Comparison of ENCODE assay signal across 15 cellular contexts in the genomic region with DNA sequence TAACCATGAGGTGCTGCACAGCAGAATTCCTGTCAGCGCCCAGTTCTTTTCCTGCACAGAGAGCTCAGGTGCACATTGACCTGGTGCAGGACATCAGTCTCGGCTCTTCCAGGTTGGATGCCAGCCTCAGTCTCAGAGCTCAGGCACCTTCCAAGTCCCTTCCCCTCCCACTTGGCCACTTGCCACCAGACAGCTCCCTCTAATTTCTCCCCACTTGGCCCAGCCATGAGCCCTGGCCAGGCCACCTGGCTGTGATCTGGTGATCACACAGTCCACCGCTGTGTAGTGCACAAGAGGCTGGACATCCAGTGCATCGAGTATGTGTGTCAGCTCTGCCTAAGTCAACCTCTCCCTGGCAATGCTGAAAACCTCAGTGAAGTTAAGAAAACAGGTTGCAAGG.
DNase-seq lines count a peak whose midpoint lies in the region; TF ChIP-seq lines count a peak whose summit lies in the region.
"Had no signal": no experiment of that assay in that cellular context is flagged by ENCODE, and none has a peak within 500 bp of the region (broad histone marks: within the 10 kb centered on the region; RNA-seq: fewer than 3 reads in every experiment).

No MANE protein-coding gene starts in this region.

- no peak for TF ChIP-seq POLR2A in sigmoid colon (IDR thresholded peaks at IDR 0.05)

- in situ Hi-C loops in G401 (cut with HindIII; ENCODE audit: low sequenced_read_pairs): no loop called here

- peak; percentile 17 for DNase-seq in COR-L47 (lab: John Stamatoyannopoulos, UW)
- DNase-seq in G401 (ENCODE audit: low spot score): peak; percentile 56
- DNase-seq in RPMI8226: peak; percentile 13
- peak; percentile 47 for DNase-seq in sigmoid colon
- DNase-seq in germinal center (ENCODE audit: low spot score): no peak
- DNase-seq in SK-N-DZ (ENCODE audit: low spot score): no peak
- DNase-seq in DMS53 treated with DMSO at 0.1 percent for 48 hours (lab: John Stamatoyannopoulos, UW; ENCODE audit: unreplicated experiment): no peak
- DNase-seq: ACHN; CD4-positive, alpha-beta T cell; GF-D8; HCEC 1CT; IMR-90 had no signal

- no peak overlapping the region for H3K27ac ChIP-seq in sigmoid colon
- H3K27ac ChIP-seq: C4-2B had no signal

- intact Hi-C loops in sigmoid colon (cut with DNase I): loop anchor here (10.0 kb wide), 1 partner anchor 177 kb away; no protein-coding TSS in a partner anchor

- no peaks in the 10 kb centered on the region for H3K27me3 ChIP-seq in sigmoid colon

- H3K4me1 ChIP-seq in sigmoid colon: peaks cover 0 to 7% (median 7%) of the 10 kb centered on the region in 4 donors

- H3K36me3 ChIP-seq in sigmoid colon: no peaks in the 10 kb centered on the region

- no peak for TF ChIP-seq EP300 in sigmoid colon (IDR thresholded peaks at IDR 0.05)

- H3K4me3 ChIP-seq in sigmoid colon: no peak overlapping the region
- H3K4me3 ChIP-seq: GM23338, K562 had no signal

- H3K9me3 ChIP-seq in sigmoid colon: no peaks in the 10 kb centered on the region

- TF ChIP-seq CTCF in sigmoid colon (IDR thresholded peaks at IDR 0.05): no peak

- 86 to 88% methylated on average over 4 of the region's 4 CpGs for WGBS in sigmoid colon, 2 donors

Comparison
In these comparisons a context has a peak if more than half of its experiments do, and no peak if none do; other contexts are left out.
1. DNase-seq: peak in COR-L47 (single experiment), G401 (single experiment), RPMI8226 (single experiment) and sigmoid colon (single experiment); none in germinal center (single experiment), SK-N-DZ (single experiment) and DMS53 treated with DMSO at 0.1 percent for 48 hours (single experiment).